ENCODE assay signal across 24 cellular contexts in the genomic region with DNA sequence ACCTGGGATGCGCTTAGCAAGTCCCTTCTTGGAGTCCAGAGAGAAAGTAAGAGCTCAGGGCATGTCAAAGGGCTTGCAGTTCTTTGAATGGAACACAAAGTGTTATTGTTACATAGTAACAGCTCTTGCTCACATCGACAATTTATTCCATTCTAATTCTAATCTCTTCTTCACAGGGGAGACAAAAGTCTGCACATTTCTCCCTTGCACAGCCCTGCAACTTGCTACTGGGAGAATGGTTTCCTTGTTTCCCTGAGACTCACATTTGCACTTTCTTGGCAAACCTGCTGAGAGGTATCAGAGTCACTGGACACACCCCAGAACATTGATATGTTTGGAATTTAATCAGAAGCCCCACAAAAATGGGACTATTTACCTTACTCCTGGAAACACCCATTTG.
A peak's percentile ranks its signal among the peaks of the same experiment; 100 is the strongest.
DNase-seq lines count a peak whose midpoint lies in the region; ATAC-seq and TF ChIP-seq lines count a peak whose summit lies in the region.
"Had no signal": no experiment of that assay in that cellular context is flagged by ENCODE, and none has a peak within 500 bp of the region (broad histone marks: within the 10 kb centered on the region; RNA-seq: fewer than 3 reads in every experiment).

No MANE protein-coding gene starts in this region.

- no peak overlapping the region for H3K4me3 ChIP-seq in NT2/D1 (ENCODE audit: insufficient read length, low read depth)
- H3K4me3 ChIP-seq in stomach = no peak overlapping the region
- H3K4me3 ChIP-seq in mesendoderm (ENCODE audit: low read length) = no peak overlapping the region
- no peak overlapping the region for H3K4me3 ChIP-seq in psoas muscle
- H3K4me3 ChIP-seq: MG63 had no signal

- peaks cover 3% of the 10 kb centered on the region for H3K27me3 Mint-ChIP-seq in neural crest cell (ENCODE audit: low read depth)

- no peaks in the 10 kb centered on the region for H3K79me1 ChIP-seq in mesendoderm (ENCODE audit: low read length)

- H3K27me3 ChIP-seq in NT2/D1 (ENCODE audit: insufficient read depth, insufficient read length) (no peaks in the 10 kb centered on the region), stomach (no peaks in the 10 kb centered on the region), mesendoderm (ENCODE audit: insufficient read depth, low read length, poor library complexity) (no peaks in the 10 kb centered on the region), psoas muscle (ENCODE audit: insufficient read depth in 3 of 3, low read length in 2 of 3) (no peaks in the 10 kb centered on the region)
- H3K27me3 ChIP-seq: BE2C, MG63 had no signal

- ATAC-seq in psoas muscle = no peak
- no peak for ATAC-seq in HG03196 (IDR thresholded peaks at IDR 0.05; ENCODE audit: unreplicated experiment)
- ATAC-seq: Panc1 had no signal

- H3K56ac ChIP-seq in mesendoderm (ENCODE audit: low read length) = no peak overlapping the region

- H3K36me3 ChIP-seq in NT2/D1 (ENCODE audit: insufficient read depth, insufficient read length, low read length) (no peaks in the 10 kb centered on the region), stomach (no peaks in the 10 kb centered on the region), mesendoderm (ENCODE audit: control insufficient read depth, insufficient read depth, low read length) (no peaks in the 10 kb centered on the region), psoas muscle (ENCODE audit: insufficient read depth in 1 of 2, low read depth in 1 of 2) (no peaks in the 10 kb centered on the region)
- H3K36me3 ChIP-seq: BE2C, MG63 had no signal

- DNase-seq in NT2/D1 (ENCODE audit: low read depth, low spot score) = peak; percentile 20
- no peak for DNase-seq in neural crest cell (ENCODE audit: low read depth, low spot score)
- DNase-seq in stomach = peak; percentile 27
- no peak for DNase-seq in mesendoderm
- DNase-seq in psoas muscle = no peak
- DNase-seq in GOT3 (lab: John Stamatoyannopoulos, UW) = no peak
- DNase-seq: BE2C; CD8-positive, alpha-beta memory T cell; DMS153; DND-41; H7; KBM-7; MG63; NCI-H1105 treated with DMSO at 0.1 percent for 48 hours; NCI-H146; NCI-H2029; NCI-H446 treated with DMSO at 0.1 percent for 48 hours; NCI-H526; NCI-H82; SHP77 had no signal

- no peak overlapping the region for H3K18ac ChIP-seq in mesendoderm (ENCODE audit: low read length)

- no peaks in the 10 kb centered on the region for H3K4me1 ChIP-seq in NT2/D1 (ENCODE audit: insufficient read depth, insufficient read length)
- H3K4me1 ChIP-seq in stomach = peaks cover 0 to 17% (median 0%) of the 10 kb centered on the region in 4 donors
- H3K4me1 ChIP-seq in mesendoderm (ENCODE audit: control insufficient read depth, low read depth, low read length) = no peaks in the 10 kb centered on the region
- H3K4me1 ChIP-seq in psoas muscle = no peaks in the 10 kb centered on the region
- H3K4me1 ChIP-seq: BE2C had no signal

- H3K23ac ChIP-seq in mesendoderm (ENCODE audit: low read length) = no peak overlapping the region

- peak overlapping the region; percentile 54 to 82 (median 74) for H3K27ac ChIP-seq in stomach
- H3K27ac ChIP-seq in mesendoderm (ENCODE audit: low read depth, low read length) = no peak overlapping the region
- H3K27ac ChIP-seq in psoas muscle = no peak overlapping the region
- H3K27ac ChIP-seq: RWPE1 had no signal

- 30 to 61% (median 57%) methylated on average over 2 of the region's 2 CpGs for WGBS in stomach, 5 donors
- WGBS in mesendoderm (ENCODE audit: extremely low coverage, insufficient coverage, low lambda C conversion rate) = no CpG with 5 or more reads among the region's 2 CpGs
- 55 to 78% (median 69%) methylated on average over 2 of the region's 2 CpGs for WGBS in psoas muscle, 3 donors

- H3K9me3 Mint-ChIP-seq in neural crest cell = no peaks in the 10 kb centered on the region

- H3K79me2 ChIP-seq in mesendoderm (ENCODE audit: control insufficient read depth, insufficient read depth, low read length) = no peaks in the 10 kb centered on the region

- no peak overlapping the region for H2BK120ac ChIP-seq in mesendoderm (ENCODE audit: low read depth, low read length)

- H3K4ac ChIP-seq in mesendoderm (ENCODE audit: low read depth, low read length) = no peak overlapping the region

- TF ChIP-seq EP300 in stomach (IDR thresholded peaks at IDR 0.05) = no peak

- H3K36me3 Mint-ChIP-seq in neural crest cell (ENCODE audit: low read depth) = no peaks in the 10 kb centered on the region
- H3K36me3 Mint-ChIP-seq: CD14-positive monocyte had no signal

- H4K5ac ChIP-seq in mesendoderm (ENCODE audit: low read length) = no peak overlapping the region

- H3K9ac ChIP-seq in NT2/D1 (ENCODE audit: insufficient read length, low read depth) (no peak overlapping the region), mesendoderm (ENCODE audit: low read length) (no peak overlapping the region)

- H2BK15ac ChIP-seq in mesendoderm (replicated peaks; ENCODE audit: low read depth) = no peak overlapping the region

- TF ChIP-seq CTCF in neural crest cell (conservative IDR thresholded peaks at IDR 0.05) = no peak
- no peak for TF ChIP-seq CTCF in stomach (IDR thresholded peaks at IDR 0.05)
- no peak for TF ChIP-seq CTCF in psoas muscle (IDR thresholded peaks at IDR 0.05)

- intact Hi-C loops in stomach (cut with DNase I; ENCODE audit: low total_unique reads) (no loop called here), psoas muscle (cut with DNase I) (no loop called here)

- no peak overlapping the region for H2AK5ac ChIP-seq in mesendoderm (ENCODE audit: low read length)

- no peak for TF ChIP-seq POLR2A in stomach (IDR thresholded peaks at IDR 0.05)

- H3K4me1 Mint-ChIP-seq in neural crest cell = peaks cover 42% of the 10 kb centered on the region
- H3K4me1 Mint-ChIP-seq: CD14-positive monocyte; CD8-positive, alpha-beta memory T cell had no signal

- no peak overlapping the region for H3K27ac Mint-ChIP-seq in neural crest cell (ENCODE audit: unreplicated experiment)
- H3K27ac Mint-ChIP-seq: CD14-positive monocyte; CD8-positive, alpha-beta memory T cell had no signal

- H3K4me2 ChIP-seq in mesendoderm (ENCODE audit: low read length) = no peak overlapping the region

- H3K4me3 Mint-ChIP-seq in neural crest cell = peak overlapping the region; percentile 61
- H3K4me3 Mint-ChIP-seq: CD14-positive monocyte; CD8-positive, alpha-beta memory T cell had no signal

- H3K9me3 ChIP-seq in NT2/D1 (ENCODE audit: insufficient read depth, low read length) = no peaks in the 10 kb centered on the region
- H3K9me3 ChIP-seq in stomach = no peaks in the 10 kb centered on the region
- no peaks in the 10 kb centered on the region for H3K9me3 ChIP-seq in psoas muscle
- H3K9me3 ChIP-seq: BE2C, MG63 had no signal

- H4K8ac ChIP-seq in mesendoderm (ENCODE audit: low read depth, low read length) = no peak overlapping the region

- no peak overlapping the region for H2BK5ac ChIP-seq in mesendoderm (ENCODE audit: low read length)

Comparison
In these comparisons a context has a peak if more than half of its experiments do, and no peak if none do; other contexts are left out.
1. DNase-seq: peak in NT2/D1 (single experiment) and stomach (single experiment); none in neural crest cell (single experiment), mesendoderm (single experiment), psoas muscle (0 of 2) and GOT3 (single experiment).
2. H3K27ac ChIP-seq: peak in stomach (5 of 5); none in mesendoderm (single experiment) and psoas muscle (single experiment).